Comparison of ENCODE assay signal across 1 cellular context in genomic region chr21:41726970-41727783, GRCh38.
A peak's percentile ranks its signal among the peaks of the same experiment; 100 is the strongest.
TF ChIP-seq lines count a peak whose summit lies in the region.

No MANE protein-coding gene starts in this region.

TF ChIP-seq in HepG2, 621 proteins besides CTCF, POLR2A, EP300 and RAD21 (continued from another document and continues in another):
- TF ChIP-seq, protein P1, sequence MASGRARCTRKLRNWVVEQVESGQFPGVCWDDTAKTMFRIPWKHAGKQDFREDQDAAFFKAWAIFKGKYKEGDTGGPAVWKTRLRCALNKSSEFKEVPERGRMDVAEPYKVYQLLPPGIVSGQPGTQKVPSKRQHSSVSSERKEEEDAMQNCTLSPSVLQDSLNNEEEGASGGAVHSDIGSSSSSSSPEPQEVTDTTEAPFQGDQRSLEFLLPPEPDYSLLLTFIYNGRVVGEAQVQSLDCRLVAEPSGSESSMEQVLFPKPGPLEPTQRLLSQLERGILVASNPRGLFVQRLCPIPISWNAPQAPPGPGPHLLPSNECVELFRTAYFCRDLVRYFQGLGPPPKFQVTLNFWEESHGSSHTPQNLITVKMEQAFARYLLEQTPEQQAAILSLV (CRISPR knock-in tag; IDR thresholded peaks at IDR 0.05; ENCODE audit: borderline replicate concordance): no peak
- TF ChIP-seq SOX13 (IDR thresholded peaks at IDR 0.05) (no peak), SOX13 (CRISPR knock-in tag; conservative IDR thresholded peaks at IDR 0.05 in 1 of 2, IDR thresholded peaks at IDR 0.05 in 1 of 2) (peak in 1 of 2 experiments; percentile 12; a peak in 1 of 4 replicates), EZH2 (conservative IDR thresholded peaks at IDR 0.05; ENCODE audit: low read depth, low read length) (no peak), ZIK1 (CRISPR knock-in tag; IDR thresholded peaks at IDR 0.05; ENCODE audit: borderline replicate concordance, low read depth) (no peak), GPN1 (CRISPR knock-in tag; IDR thresholded peaks at IDR 0.05; ENCODE audit: borderline replicate concordance) (no peak), HNRNPUL1 (IDR thresholded peaks at IDR 0.05; ENCODE audit: low read depth, low read length) (no peak), ZBTB7A (CRISPR knock-in tag; IDR thresholded peaks at IDR 0.05) (no peak), ZNF839 (CRISPR knock-in tag; IDR thresholded peaks at IDR 0.05; ENCODE audit: borderline replicate concordance) (no peak), EEA1 (CRISPR knock-in tag; IDR thresholded peaks at IDR 0.05; ENCODE audit: borderline replicate concordance) (no peak), BORCS8-MEF2B (CRISPR knock-in tag; IDR thresholded peaks at IDR 0.05) (peak; percentile 50; the same call in 1 of the 2 replicates), KAT2B (IDR thresholded peaks at IDR 0.05; ENCODE audit: borderline replicate concordance, low read depth, low read length) (no peak), IKZF5 (CRISPR knock-in tag; IDR thresholded peaks at IDR 0.05) (0 out of 2 replicates have a peak, but pooled peaks have one; percentile 28), HOXD1 (CRISPR knock-in tag; IDR thresholded peaks at IDR 0.05) (no peak), ZNF276 (CRISPR knock-in tag; IDR thresholded peaks at IDR 0.05; ENCODE audit: low read depth) (no peak), ZNF891 (CRISPR knock-in tag; IDR thresholded peaks at IDR 0.05) (no peak), SRF (IDR thresholded peaks at IDR 0.05; ENCODE audit: low read depth, low read length) (no peak), ZNF672 (CRISPR knock-in tag; IDR thresholded peaks at IDR 0.05) (no peak), ZNF546 (CRISPR knock-in tag; conservative IDR thresholded peaks at IDR 0.05) (no peak), BRCA1 (CRISPR knock-in tag; IDR thresholded peaks at IDR 0.05) (no peak), MBD4 (IDR thresholded peaks at IDR 0.05; ENCODE audit: borderline replicate concordance, low read length) (no peak), ZNF574 (CRISPR knock-in tag; IDR thresholded peaks at IDR 0.05) (peak; percentile 8; the same call in 1 of the 2 replicates), DMTF1 (CRISPR knock-in tag; IDR thresholded peaks at IDR 0.05) (no peak), ZNF629 (CRISPR knock-in tag; conservative IDR thresholded peaks at IDR 0.05) (0 out of 2 replicates have a peak, but pooled peaks have one; percentile 13), ETV6 (CRISPR knock-in tag; conservative IDR thresholded peaks at IDR 0.05) (no peak), ZNF501 (CRISPR knock-in tag; IDR thresholded peaks at IDR 0.05) (no peak; the same call in 1 of the 2 replicates), DNMT3B (CRISPR knock-in tag; conservative IDR thresholded peaks at IDR 0.05) (no peak), MYC (CRISPR knock-in tag; IDR thresholded peaks at IDR 0.05; ENCODE audit: borderline replicate concordance) (no peak), MEIS1 (CRISPR knock-in tag; IDR thresholded peaks at IDR 0.05; ENCODE audit: borderline replicate concordance) (no peak), KDM6A (CRISPR knock-in tag; IDR thresholded peaks at IDR 0.05; ENCODE audit: low read depth) (no peak), BCL6 (CRISPR knock-in tag; IDR thresholded peaks at IDR 0.05) (0 out of 2 replicates have a peak, but pooled peaks have one; percentile 23)
- TF ChIP-seq, protein P2, sequence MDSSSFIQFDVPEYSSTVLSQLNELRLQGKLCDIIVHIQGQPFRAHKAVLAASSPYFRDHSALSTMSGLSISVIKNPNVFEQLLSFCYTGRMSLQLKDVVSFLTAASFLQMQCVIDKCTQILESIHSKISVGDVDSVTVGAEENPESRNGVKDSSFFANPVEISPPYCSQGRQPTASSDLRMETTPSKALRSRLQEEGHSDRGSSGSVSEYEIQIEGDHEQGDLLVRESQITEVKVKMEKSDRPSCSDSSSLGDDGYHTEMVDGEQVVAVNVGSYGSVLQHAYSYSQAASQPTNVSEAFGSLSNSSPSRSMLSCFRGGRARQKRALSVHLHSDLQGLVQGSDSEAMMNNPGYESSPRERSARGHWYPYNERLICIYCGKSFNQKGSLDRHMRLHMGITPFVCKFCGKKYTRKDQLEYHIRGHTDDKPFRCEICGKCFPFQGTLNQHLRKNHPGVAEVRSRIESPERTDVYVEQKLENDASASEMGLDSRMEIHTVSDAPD (CRISPR knock-in tag; IDR thresholded peaks at IDR 0.05): no peak
- TF ChIP-seq, protein P3, sequence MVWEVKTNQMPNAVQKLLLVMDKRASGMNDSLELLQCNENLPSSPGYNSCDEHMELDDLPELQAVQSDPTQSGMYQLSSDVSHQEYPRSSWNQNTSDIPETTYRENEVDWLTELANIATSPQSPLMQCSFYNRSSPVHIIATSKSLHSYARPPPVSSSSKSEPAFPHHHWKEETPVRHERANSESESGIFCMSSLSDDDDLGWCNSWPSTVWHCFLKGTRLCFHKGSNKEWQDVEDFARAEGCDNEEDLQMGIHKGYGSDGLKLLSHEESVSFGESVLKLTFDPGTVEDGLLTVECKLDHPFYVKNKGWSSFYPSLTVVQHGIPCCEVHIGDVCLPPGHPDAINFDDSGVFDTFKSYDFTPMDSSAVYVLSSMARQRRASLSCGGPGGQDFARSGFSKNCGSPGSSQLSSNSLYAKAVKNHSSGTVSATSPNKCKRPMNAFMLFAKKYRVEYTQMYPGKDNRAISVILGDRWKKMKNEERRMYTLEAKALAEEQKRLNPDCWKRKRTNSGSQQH (CRISPR knock-in tag; IDR thresholded peaks at IDR 0.05; ENCODE audit: low read depth): no peak
- TF ChIP-seq, protein P4, sequence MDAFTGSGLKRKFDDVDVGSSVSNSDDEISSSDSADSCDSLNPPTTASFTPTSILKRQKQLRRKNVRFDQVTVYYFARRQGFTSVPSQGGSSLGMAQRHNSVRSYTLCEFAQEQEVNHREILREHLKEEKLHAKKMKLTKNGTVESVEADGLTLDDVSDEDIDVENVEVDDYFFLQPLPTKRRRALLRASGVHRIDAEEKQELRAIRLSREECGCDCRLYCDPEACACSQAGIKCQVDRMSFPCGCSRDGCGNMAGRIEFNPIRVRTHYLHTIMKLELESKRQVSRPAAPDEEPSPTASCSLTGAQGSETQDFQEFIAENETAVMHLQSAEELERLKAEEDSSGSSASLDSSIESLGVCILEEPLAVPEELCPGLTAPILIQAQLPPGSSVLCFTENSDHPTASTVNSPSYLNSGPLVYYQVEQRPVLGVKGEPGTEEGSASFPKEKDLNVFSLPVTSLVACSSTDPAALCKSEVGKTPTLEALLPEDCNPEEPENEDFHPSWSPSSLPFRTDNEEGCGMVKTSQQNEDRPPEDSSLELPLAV (CRISPR knock-in tag; conservative IDR thresholded peaks at IDR 0.05; ENCODE audit: low read depth): no peak
- TF ChIP-seq, protein P5, sequence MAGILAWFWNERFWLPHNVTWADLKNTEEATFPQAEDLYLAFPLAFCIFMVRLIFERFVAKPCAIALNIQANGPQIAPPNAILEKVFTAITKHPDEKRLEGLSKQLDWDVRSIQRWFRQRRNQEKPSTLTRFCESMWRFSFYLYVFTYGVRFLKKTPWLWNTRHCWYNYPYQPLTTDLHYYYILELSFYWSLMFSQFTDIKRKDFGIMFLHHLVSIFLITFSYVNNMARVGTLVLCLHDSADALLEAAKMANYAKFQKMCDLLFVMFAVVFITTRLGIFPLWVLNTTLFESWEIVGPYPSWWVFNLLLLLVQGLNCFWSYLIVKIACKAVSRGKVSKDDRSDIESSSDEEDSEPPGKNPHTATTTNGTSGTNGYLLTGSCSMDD (CRISPR knock-in tag; IDR thresholded peaks at IDR 0.05): no peak
- TF ChIP-seq, protein P6, sequence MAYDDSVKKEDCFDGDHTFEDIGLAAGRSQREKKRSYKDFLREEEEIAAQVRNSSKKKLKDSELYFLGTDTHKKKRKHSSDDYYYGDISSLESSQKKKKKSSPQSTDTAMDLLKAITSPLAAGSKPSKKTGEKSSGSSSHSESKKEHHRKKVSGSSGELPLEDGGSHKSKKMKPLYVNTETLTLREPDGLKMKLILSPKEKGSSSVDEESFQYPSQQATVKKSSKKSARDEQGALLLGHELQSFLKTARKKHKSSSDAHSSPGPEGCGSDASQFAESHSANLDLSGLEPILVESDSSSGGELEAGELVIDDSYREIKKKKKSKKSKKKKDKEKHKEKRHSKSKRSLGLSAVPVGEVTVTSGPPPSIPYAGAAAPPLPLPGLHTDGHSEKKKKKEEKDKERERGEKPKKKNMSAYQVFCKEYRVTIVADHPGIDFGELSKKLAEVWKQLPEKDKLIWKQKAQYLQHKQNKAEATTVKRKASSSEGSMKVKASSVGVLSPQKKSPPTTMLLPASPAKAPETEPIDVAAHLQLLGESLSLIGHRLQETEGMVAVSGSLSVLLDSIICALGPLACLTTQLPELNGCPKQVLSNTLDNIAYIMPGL (CRISPR knock-in tag; IDR thresholded peaks at IDR 0.05; ENCODE audit: borderline replicate concordance in 1 of 2, low read depth in 1 of 2): 0 out of 4 replicates have a peak, but pooled peaks of 1 of the 2 experiments have one; percentile 19
- TF ChIP-seq, protein P7, sequence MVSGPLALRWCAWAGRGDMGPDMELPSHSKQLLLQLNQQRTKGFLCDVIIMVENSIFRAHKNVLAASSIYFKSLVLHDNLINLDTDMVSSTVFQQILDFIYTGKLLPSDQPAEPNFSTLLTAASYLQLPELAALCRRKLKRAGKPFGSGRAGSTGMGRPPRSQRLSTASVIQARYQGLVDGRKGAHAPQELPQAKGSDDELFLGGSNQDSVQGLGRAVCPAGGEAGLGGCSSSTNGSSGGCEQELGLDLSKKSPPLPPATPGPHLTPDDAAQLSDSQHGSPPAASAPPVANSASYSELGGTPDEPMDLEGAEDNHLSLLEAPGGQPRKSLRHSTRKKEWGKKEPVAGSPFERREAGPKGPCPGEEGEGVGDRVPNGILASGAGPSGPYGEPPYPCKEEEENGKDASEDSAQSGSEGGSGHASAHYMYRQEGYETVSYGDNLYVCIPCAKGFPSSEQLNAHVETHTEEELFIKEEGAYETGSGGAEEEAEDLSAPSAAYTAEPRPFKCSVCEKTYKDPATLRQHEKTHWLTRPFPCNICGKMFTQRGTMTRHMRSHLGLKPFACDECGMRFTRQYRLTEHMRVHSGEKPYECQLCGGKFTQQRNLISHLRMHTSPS (CRISPR knock-in tag; IDR thresholded peaks at IDR 0.05; ENCODE audit: low read depth): 0 out of 2 replicates have a peak, but pooled peaks have one; percentile 18
